In the genomic region with DNA sequence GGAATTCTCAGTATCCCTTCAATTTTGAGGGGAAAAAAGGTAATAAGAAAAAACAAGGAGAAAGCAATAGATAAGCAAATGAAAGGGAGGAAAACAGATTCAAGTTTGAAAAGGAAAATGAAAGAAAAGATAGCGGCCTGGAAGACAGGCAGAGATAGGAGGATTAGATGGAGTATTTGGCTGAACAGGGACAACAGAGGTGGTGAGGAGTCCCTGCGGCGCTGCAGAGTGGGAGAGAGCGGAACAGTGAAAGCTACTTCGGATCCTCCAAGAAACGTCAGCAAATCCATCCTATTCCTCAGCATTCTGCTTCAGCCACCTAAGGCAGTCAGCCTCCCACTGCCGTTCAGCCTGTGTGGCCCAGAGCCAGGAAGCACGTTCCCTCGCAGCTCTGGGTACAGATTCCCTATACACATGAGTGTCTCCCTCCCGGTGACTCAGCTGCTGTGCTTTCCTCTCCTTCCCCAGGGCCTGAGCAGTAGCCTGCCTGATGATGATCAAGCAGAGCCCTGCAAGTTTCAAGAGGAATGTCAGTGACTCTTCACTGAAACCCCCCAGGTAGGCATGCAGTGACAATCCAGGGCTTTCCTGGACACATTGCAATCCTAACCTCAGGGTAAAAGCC, we compare ENCODE assay signal across 8 cellular contexts. TPM values are rescaled to one million over a fixed set of nuclear protein-coding genes. Genes with fewer than 3 reads are reported as not detected.
DNase-seq lines count a peak whose midpoint lies in the region; ATAC-seq and TF ChIP-seq lines count a peak whose summit lies in the region.

No MANE protein-coding gene starts in this region.

- H3K27me3 ChIP-seq in BJ (ENCODE audit: control insufficient read depth, insufficient read depth, low read length) (no peaks in the 10 kb centered on the region), dorsolateral prefrontal cortex (no peaks in the 10 kb centered on the region)

- peak overlapping the region in 2 of 59 donors; percentile 0 to 38 for H3K27ac ChIP-seq in dorsolateral prefrontal cortex

- POLR2A ChIA-PET in BJ (lab: Charles Lee), result no interaction called here
- POLR2A ChIA-PET in GM10248 (lab: Yijun Ruan, JAX), result no interaction called here

- peak; percentile 77 for DNase-seq in BJ (ENCODE audit: low read depth)
- DNase-seq in NCI-H446 treated with DMSO at 0.1 percent for 48 hours (lab: John Stamatoyannopoulos, UW), result peak; percentile 28
- DNase-seq in dorsolateral prefrontal cortex, result peak; percentile 22 to 82 (median 62)
- peak; percentile 13 for DNase-seq in middle frontal gyrus (ENCODE audit: extremely low spot score, low spot score)
- no peak for DNase-seq in activated T-cell treated with anti-CD3 and anti-CD28 coated beads, Interleukin-2, amount 50 U/mL, for 1 hour
- no peak for DNase-seq in activated naive CD4-positive, alpha-beta T cell (lab: John Stamatoyannopoulos, UW)
- no peak for DNase-seq in GM10248 (ENCODE audit: extremely low spot score)

- ATAC-seq in GM21619 (IDR thresholded peaks at IDR 0.05; ENCODE audit: unreplicated experiment), result no peak

- H3K36me3 ChIP-seq in BJ (ENCODE audit: control insufficient read depth, insufficient read depth, low read length), result no peaks in the 10 kb centered on the region

- intact Hi-C loops in dorsolateral prefrontal cortex (cut with DNase I), result no loop called here

- 0 out of 2 replicates have a peak overlapping the region, but pooled peaks have one; percentile 10 for H3K4me3 ChIP-seq in BJ (ENCODE audit: low read depth, low read length)
- peak overlapping the region in 45 of 59 donors; percentile 5 to 56 (median 34) for H3K4me3 ChIP-seq in dorsolateral prefrontal cortex

- no peak for TF ChIP-seq CTCF in BJ (IDR thresholded peaks at IDR 0.05; ENCODE audit: insufficient read depth, low read depth, low read length)
- TF ChIP-seq CTCF in dorsolateral prefrontal cortex (IDR thresholded peaks at IDR 0.05 in 54 of 56, conservative IDR thresholded peaks at IDR 0.05 in 2 of 56; ENCODE audit: low read depth in 1 of 56, partially characterized antibody in 56 of 56), result no peak
- TF ChIP-seq CTCF in GM10248 (IDR thresholded peaks at IDR 0.05; ENCODE audit: control extremely low read depth, extremely low read depth, low read depth, missing control alignments), result no peak

- CTCF ChIA-PET in BJ (lab: Yijun Ruan, JAX) (interaction anchor here (1.0 kb wide), 1 partner anchor 250 kb away, joined by 3 read pairs; no protein-coding TSS in a partner anchor), GM10248 (lab: Yijun Ruan, JAX) (interaction anchor here (1.0 kb wide), 1 partner anchor 41 kb away, joined by 3 read pairs; no protein-coding TSS in a partner anchor)

RNA-seq across cellular contexts. Expression of a gene that starts 43.4 kb away (rescaled TPM):
- 21.6 and 21.9 TPM in 2 replicates for polyA plus RNA-seq in BJ (2011; rRNA removed)
- 46.0 and 47.1 TPM in 2 replicates for polyA minus RNA-seq in BJ (2011; rRNA and poly(A)+ RNA removed)
- total RNA-seq in dorsolateral prefrontal cortex, result 100 to 1,000 TPM in 24 of 120 experiments, 10 to 100 TPM in 96; 59.7 to 141 (median 86.0) TPM

Comparison
In these comparisons a context has a peak if more than half of its experiments do, and no peak if none do; other contexts are left out.
1. DNase-seq: peak in BJ (single experiment), NCI-H446 treated with DMSO at 0.1 percent for 48 hours (single experiment), dorsolateral prefrontal cortex (10 of 10) and middle frontal gyrus (single experiment); none in activated T-cell treated with anti-CD3 and anti-CD28 coated beads, Interleukin-2, amount 50 U/mL, for 1 hour (single experiment), activated naive CD4-positive, alpha-beta T cell (0 of 4) and GM10248 (single experiment).